In genomic region chr19:48696353-48697010, GRCh38 we compare ENCODE assay signal across 9 cellular contexts. TPM values are rescaled to one million over a fixed set of nuclear protein-coding genes. Genes with fewer than 3 reads are reported as not detected.
DNase-seq lines count a peak whose midpoint lies in the region; ATAC-seq and FAIRE-seq lines count a peak whose summit lies in the region.
"Had no signal": no experiment of that assay in that cellular context is flagged by ENCODE, and none has a peak within 500 bp of the region (broad histone marks: within the 10 kb centered on the region; RNA-seq: fewer than 3 reads in every experiment).

No MANE protein-coding gene starts in this region.

- H3K27me3 Mint-ChIP-seq in activated T-cell treated with anti-CD3 and anti-CD28 coated beads, Interleukin-2, amount 50 U/mL, for 72 hours (ENCODE audit: low read depth): peaks cover 21% of the 10 kb centered on the region

- 3 to 9% (median 6%) methylated on average over 34 of the region's 34 CpGs for WGBS in small intestine, 3 donors

- peak overlapping the region; percentile 75 for H3K4me3 ChIP-seq in HUES48 (ENCODE audit: low read depth, low read length)
- peak overlapping the region; percentile 54 to 60 for H3K4me3 ChIP-seq in small intestine (ENCODE audit: low read depth in 1 of 2, low read length in 2 of 2)
- no peak overlapping the region for H3K4me3 ChIP-seq in effector memory CD4-positive, alpha-beta T cell (ENCODE audit: insufficient read depth, low read depth, low read length, poor library complexity, severe bottlenecking)
- H3K4me3 ChIP-seq: cardiac muscle cell had no signal

- H3K9ac ChIP-seq in HUES48 (ENCODE audit: low read depth, low read length): peak overlapping the region; percentile 23

- H3K36me3 Mint-ChIP-seq in activated T-cell treated with anti-CD3 and anti-CD28 coated beads, Interleukin-2, amount 50 U/mL, for 72 hours (ENCODE audit: insufficient read depth in 2 of 2): no peaks in the 10 kb centered on the region

- H3K9me3 ChIP-seq in HUES48 (ENCODE audit: control insufficient read depth, insufficient read depth, low read length) (no peaks in the 10 kb centered on the region), small intestine (ENCODE audit: control insufficient read depth, low read depth) (no peaks in the 10 kb centered on the region)
- H3K9me3 ChIP-seq in effector memory CD4-positive, alpha-beta T cell (ENCODE audit: control insufficient read depth, low read length): no peaks in the 10 kb centered on the region

- no peaks in the 10 kb centered on the region for H3K9me3 Mint-ChIP-seq in activated T-cell treated with anti-CD3 and anti-CD28 coated beads, Interleukin-2, amount 50 U/mL, for 72 hours

- no peak for DNase-seq in activated T-cell treated with anti-CD3 and anti-CD28 coated beads, Interleukin-2, amount 50 U/mL, for 72 hours
- peak; percentile 59 for DNase-seq in iPS-NIHi11 (ENCODE audit: low spot score)
- DNase-seq in small intestine: peak; percentile 53
- no peak for DNase-seq in effector memory CD4-positive, alpha-beta T cell
- DNase-seq: NK-92 treated with Interleukin-12 subunit alpha and Interleukin-12 subunit beta, amount 100 ng/mL, for 24 hours had no signal

- H3K4me1 ChIP-seq in HUES48 (ENCODE audit: control insufficient read depth, insufficient read depth, low read length) (0 out of 2 replicates have a peak, but pooled peaks cover 3% of the 10 kb centered on the region), small intestine (ENCODE audit: control insufficient read depth in 2 of 2, insufficient read depth in 1 of 2, low read depth in 1 of 2, low read length in 1 of 2) (no peaks in the 10 kb centered on the region)
- H3K4me1 ChIP-seq in effector memory CD4-positive, alpha-beta T cell (ENCODE audit: control insufficient read depth, insufficient read depth, low read length, poor library complexity, severe bottlenecking): peaks cover 8% of the 10 kb centered on the region

- H3K27me3 ChIP-seq in HUES48 (ENCODE audit: control insufficient read depth, insufficient read depth, low read length): no peaks in the 10 kb centered on the region
- no peaks in the 10 kb centered on the region for H3K27me3 ChIP-seq in small intestine (ENCODE audit: control insufficient read depth in 2 of 2, insufficient read depth in 2 of 2, low read length in 2 of 2)
- H3K27me3 ChIP-seq in effector memory CD4-positive, alpha-beta T cell (replicated peaks; ENCODE audit: control insufficient read depth, insufficient read depth, low read length, poor library complexity, severe bottlenecking): peaks cover 7% of the 10 kb centered on the region

- peak in 1 of 2 donors; percentile 47 for ATAC-seq in activated T-cell treated with anti-CD3 and anti-CD28 coated beads, Interleukin-2, amount 50 U/mL, for 72 hours (replicated peaks in 1 of 2)
- no peak for ATAC-seq in HG02973 (IDR thresholded peaks at IDR 0.05; ENCODE audit: unreplicated experiment)
- no peak for ATAC-seq in HG03139 (IDR thresholded peaks at IDR 0.05; ENCODE audit: unreplicated experiment)

- H3K27ac ChIP-seq in HUES48 (ENCODE audit: low read depth, low read length) (peak overlapping the region; percentile 62), small intestine (ENCODE audit: low read depth in 1 of 2, low read length in 1 of 2) (peak overlapping the region; percentile 80 to 91)
- no peak overlapping the region for H3K27ac ChIP-seq in effector memory CD4-positive, alpha-beta T cell (ENCODE audit: insufficient read depth, low read length, poor library complexity, severe bottlenecking)
- H3K27ac ChIP-seq: cardiac muscle cell had no signal

- H3K36me3 ChIP-seq in HUES48 (ENCODE audit: control insufficient read depth, insufficient read depth, low read length) (no peaks in the 10 kb centered on the region), small intestine (ENCODE audit: control insufficient read depth in 2 of 2, insufficient read depth in 2 of 2, low read length in 2 of 2) (no peaks in the 10 kb centered on the region)
- no peaks in the 10 kb centered on the region for H3K36me3 ChIP-seq in effector memory CD4-positive, alpha-beta T cell (ENCODE audit: control insufficient read depth, insufficient read depth, low read length)
- H3K36me3 ChIP-seq: cardiac muscle cell had no signal

- H3K27ac Mint-ChIP-seq in activated T-cell treated with anti-CD3 and anti-CD28 coated beads, Interleukin-2, amount 50 U/mL, for 72 hours: no peak overlapping the region

- H3K4me3 Mint-ChIP-seq in activated T-cell treated with anti-CD3 and anti-CD28 coated beads, Interleukin-2, amount 50 U/mL, for 72 hours: peak overlapping the region; percentile 65 to 77

- H3K4me1 Mint-ChIP-seq in activated T-cell treated with anti-CD3 and anti-CD28 coated beads, Interleukin-2, amount 50 U/mL, for 72 hours (ENCODE audit: low read depth): peaks cover 10% of the 10 kb centered on the region

- FAIRE-seq in small intestine (lab: Jason Lieb, UNC): no peak

RNA-seq across cellular contexts. Expression of gene FUT2, which starts 0.7 kb away (rescaled TPM):
- not detected for total RNA-seq in activated T-cell treated with anti-CD3 and anti-CD28 coated beads, Interleukin-2, amount 50 U/mL, for 72 hours
- polyA plus RNA-seq in small intestine: 100 to 1,000 TPM in 2 of 3 donors, 10 to 100 TPM in 1; 64.8 to 201 (median 127) TPM
- total RNA-seq: cardiac muscle cell had no signal

RNA-seq across cellular contexts. Expression of gene MAMSTR, which starts 23.0 kb away (rescaled TPM):
- total RNA-seq in activated T-cell treated with anti-CD3 and anti-CD28 coated beads, Interleukin-2, amount 50 U/mL, for 72 hours: under 1 TPM; 0.69 to 0.89 TPM
- polyA plus RNA-seq in small intestine: 1 to 10 TPM in 1 of 3 donors, under 1 TPM in 1, not detected in 1; 0.89 to 1.1 TPM

RNA-seq across cellular contexts. Expression of gene NTN5, which starts 23.7 kb away (rescaled TPM):
- total RNA-seq in activated T-cell treated with anti-CD3 and anti-CD28 coated beads, Interleukin-2, amount 50 U/mL, for 72 hours: 1 to 10 TPM; 1.9 to 2.1 TPM
- under 1 TPM in 1 of 3 donors, not detected in 2; 0.24 TPM for polyA plus RNA-seq in small intestine
- polyA plus RNA-seq: cardiac muscle cell had no signal

RNA-seq across cellular contexts. Expression of gene RASIP1, which starts 43.9 kb away (rescaled TPM):
- total RNA-seq in activated T-cell treated with anti-CD3 and anti-CD28 coated beads, Interleukin-2, amount 50 U/mL, for 72 hours: under 1 TPM; 0.53 to 0.86 TPM
- 10 to 100 TPM in 1 of 3 donors, 1 to 10 TPM in 2; 1.3 to 13.5 (median 3.8) TPM for polyA plus RNA-seq in small intestine

RNA-seq across cellular contexts. Expression of gene IZUMO1, which starts 50.2 kb away (rescaled TPM):
- under 1 TPM; 0.14 to 0.32 TPM for total RNA-seq in activated T-cell treated with anti-CD3 and anti-CD28 coated beads, Interleukin-2, amount 50 U/mL, for 72 hours
- polyA plus RNA-seq in small intestine: under 1 TPM in 1 of 3 donors, not detected in 2; 0.45 TPM
- total RNA-seq: cardiac muscle cell had no signal
- polyA plus RNA-seq: cardiac muscle cell had no signal

Comparison
In these comparisons a context has a peak if more than half of its experiments do, and no peak if none do; other contexts are left out.
1. DNase-seq: peak in iPS-NIHi11 (single experiment) and small intestine (single experiment); none in activated T-cell treated with anti-CD3 and anti-CD28 coated beads, Interleukin-2, amount 50 U/mL, for 72 hours (0 of 2) and effector memory CD4-positive, alpha-beta T cell (0 of 3).